In the genomic region with DNA sequence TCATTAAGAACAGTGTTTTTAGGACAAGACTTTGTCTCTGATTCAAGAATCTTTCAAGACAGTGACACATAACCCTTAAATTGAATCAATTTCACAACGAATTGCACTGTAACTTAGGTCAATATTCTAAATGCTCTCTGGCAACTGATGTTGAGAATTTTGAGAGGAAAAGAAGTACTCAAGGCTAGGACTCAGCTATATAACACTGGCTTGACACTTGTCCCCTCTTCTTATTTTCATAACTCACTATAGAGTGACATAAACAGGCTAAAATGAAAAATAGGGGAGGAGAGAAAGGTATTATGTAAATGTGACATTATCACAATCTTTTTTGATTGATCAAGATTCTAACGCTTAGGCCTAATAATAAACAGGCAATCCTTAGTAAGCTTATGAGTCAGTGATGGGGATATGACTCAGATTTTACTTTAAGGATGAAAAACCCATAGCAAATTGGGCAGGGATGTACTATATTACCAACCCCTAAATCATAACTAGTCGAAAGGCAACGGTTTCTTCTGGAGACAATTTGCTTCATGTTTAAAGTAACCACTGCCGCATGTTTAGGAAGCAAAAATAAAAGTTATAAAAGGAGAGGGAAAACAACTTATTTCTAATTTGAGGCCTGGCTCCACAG, we compare ENCODE assay signal across 8 cellular contexts. TPM values are rescaled to one million over a fixed set of nuclear protein-coding genes. Genes with fewer than 3 reads are reported as not detected.
DNase-seq lines count a peak whose midpoint lies in the region; ATAC-seq and TF ChIP-seq lines count a peak whose summit lies in the region.

No MANE protein-coding gene starts in this region.

- H3K27me3 Mint-ChIP-seq in activated naive CD8-positive, alpha-beta T cell treated with anti-CD3 and anti-CD28 coated beads, Interleukin-2, amount 10 ng/mL, durations not matched to agents 7 days and 5 days, result no peaks in the 10 kb centered on the region

- H3K9me3 Mint-ChIP-seq in activated naive CD8-positive, alpha-beta T cell treated with anti-CD3 and anti-CD28 coated beads, Interleukin-2, amount 10 ng/mL, durations not matched to agents 7 days and 5 days, result no peaks in the 10 kb centered on the region

- H3K36me3 Mint-ChIP-seq in activated naive CD8-positive, alpha-beta T cell treated with anti-CD3 and anti-CD28 coated beads, Interleukin-2, amount 10 ng/mL, durations not matched to agents 7 days and 5 days, result peaks cover 35% of the 10 kb centered on the region

- peak; percentile 33 for ATAC-seq in HG02870 (IDR thresholded peaks at IDR 0.05; ENCODE audit: unreplicated experiment)
- ATAC-seq in activated naive CD8-positive, alpha-beta T cell treated with anti-CD3 and anti-CD28 coated beads, Interleukin-2, amount 10 ng/mL, durations not matched to agents 7 days and 5 days (ENCODE audit: low read depth), result peak; percentile 28
- no peak for ATAC-seq in GM19455 (IDR thresholded peaks at IDR 0.05; ENCODE audit: unreplicated experiment)
- ATAC-seq in HG03457 (IDR thresholded peaks at IDR 0.05; ENCODE audit: unreplicated experiment), result no peak

- peak overlapping the region; percentile 88 for H3K27ac Mint-ChIP-seq in activated naive CD8-positive, alpha-beta T cell treated with anti-CD3 and anti-CD28 coated beads, Interleukin-2, amount 10 ng/mL, durations not matched to agents 7 days and 5 days

- TF ChIP-seq CTCF in AG09309 (IDR thresholded peaks at IDR 0.05; ENCODE audit: control insufficient read depth, insufficient read depth, low read depth, low read length, missing control alignments) (no peak), GM13977 (IDR thresholded peaks at IDR 0.05; ENCODE audit: extremely low read depth, insufficient read depth, missing control alignments) (no peak)

- peak; percentile 45 for DNase-seq in AG09309 (ENCODE audit: low read depth)
- DNase-seq in activated naive CD8-positive, alpha-beta T cell treated with anti-CD3 and anti-CD28 coated beads, Interleukin-2, amount 10 ng/mL, durations not matched to agents 7 days and 5 days, result no peak
- no peak for DNase-seq in Ammon's horn (ENCODE audit: low spot score)
- DNase-seq in GM13977 (ENCODE audit: low spot score), result no peak

- no peaks in the 10 kb centered on the region for H3K27me3 ChIP-seq in mucosa of rectum (ENCODE audit: control insufficient read depth in 2 of 2, insufficient read depth in 2 of 2, low read length in 2 of 2)

- no peaks in the 10 kb centered on the region for H3K9me3 ChIP-seq in mucosa of rectum (ENCODE audit: control insufficient read depth in 2 of 2, low read length in 2 of 2)

- peak overlapping the region; percentile 88 for H3K4me3 Mint-ChIP-seq in activated naive CD8-positive, alpha-beta T cell treated with anti-CD3 and anti-CD28 coated beads, Interleukin-2, amount 10 ng/mL, durations not matched to agents 7 days and 5 days

- H3K4me3 ChIP-seq in AG09309 (ENCODE audit: control insufficient read depth, low read depth, low read length) (no peak overlapping the region), mucosa of rectum (ENCODE audit: low read length in 2 of 2) (no peak overlapping the region)

- H3K27ac ChIP-seq in mucosa of rectum (ENCODE audit: low read depth in 2 of 2, low read length in 2 of 2), result peak overlapping the region; percentile 28 to 46

- peak overlapping the region in 1 of 2 donors; percentile 29 for H3K9ac ChIP-seq in mucosa of rectum (ENCODE audit: low read depth in 1 of 2, low read length in 2 of 2)

- H3K4me1 ChIP-seq in mucosa of rectum (ENCODE audit: control insufficient read depth in 2 of 2, insufficient read depth in 2 of 2, low read length in 2 of 2), result peaks cover 23 to 32% of the 10 kb centered on the region in 2 donors

- POLR2A ChIA-PET in activated naive CD8-positive, alpha-beta T cell treated with anti-CD3 and anti-CD28 coated beads, Interleukin-2, amount 10 ng/mL, durations not matched to agents 7 days and 5 days (lab: Charles Lee), result interaction anchor here (0.6 to 10.2 kb wide), 13 partner anchors 9 to 271 kb away, joined by 3 to 311 read pairs (median 4); partner anchors contain the start of gene BTG1

- in situ Hi-C loops in GM13977 (cut with MboI; ENCODE audit: low pct_unique_long_range_greater_than_20kb, low sequenced_read_pairs, unreplicated experiment), result loop anchor here (10.0 to 25.0 kb wide), 4 partner anchors 320 to 747 kb away; no protein-coding TSS in a partner anchor

- H3K36me3 ChIP-seq in mucosa of rectum (ENCODE audit: control insufficient read depth in 2 of 2, insufficient read depth in 2 of 2, low read length in 2 of 2), result peaks cover 0 to under 1% of the 10 kb centered on the region in 2 donors

- peaks cover 80% of the 10 kb centered on the region for H3K4me1 Mint-ChIP-seq in activated naive CD8-positive, alpha-beta T cell treated with anti-CD3 and anti-CD28 coated beads, Interleukin-2, amount 10 ng/mL, durations not matched to agents 7 days and 5 days

RNA-seq across cellular contexts. Expression of gene BTG1, which starts 10.9 kb away (rescaled TPM):
- total RNA-seq in activated naive CD8-positive, alpha-beta T cell treated with anti-CD3 and anti-CD28 coated beads, Interleukin-2, amount 10 ng/mL, durations not matched to agents 7 days and 5 days, result 100 to 1,000 TPM; 249 to 255 TPM

Comparison
In these comparisons a context has a peak if more than half of its experiments do, and no peak if none do; other contexts are left out.
1. ATAC-seq: peak in HG02870 (single experiment) and activated naive CD8-positive, alpha-beta T cell treated with anti-CD3 and anti-CD28 coated beads, Interleukin-2, amount 10 ng/mL, durations not matched to agents 7 days and 5 days (single experiment); none in GM19455 (single experiment) and HG03457 (single experiment).